In the genomic region with DNA sequence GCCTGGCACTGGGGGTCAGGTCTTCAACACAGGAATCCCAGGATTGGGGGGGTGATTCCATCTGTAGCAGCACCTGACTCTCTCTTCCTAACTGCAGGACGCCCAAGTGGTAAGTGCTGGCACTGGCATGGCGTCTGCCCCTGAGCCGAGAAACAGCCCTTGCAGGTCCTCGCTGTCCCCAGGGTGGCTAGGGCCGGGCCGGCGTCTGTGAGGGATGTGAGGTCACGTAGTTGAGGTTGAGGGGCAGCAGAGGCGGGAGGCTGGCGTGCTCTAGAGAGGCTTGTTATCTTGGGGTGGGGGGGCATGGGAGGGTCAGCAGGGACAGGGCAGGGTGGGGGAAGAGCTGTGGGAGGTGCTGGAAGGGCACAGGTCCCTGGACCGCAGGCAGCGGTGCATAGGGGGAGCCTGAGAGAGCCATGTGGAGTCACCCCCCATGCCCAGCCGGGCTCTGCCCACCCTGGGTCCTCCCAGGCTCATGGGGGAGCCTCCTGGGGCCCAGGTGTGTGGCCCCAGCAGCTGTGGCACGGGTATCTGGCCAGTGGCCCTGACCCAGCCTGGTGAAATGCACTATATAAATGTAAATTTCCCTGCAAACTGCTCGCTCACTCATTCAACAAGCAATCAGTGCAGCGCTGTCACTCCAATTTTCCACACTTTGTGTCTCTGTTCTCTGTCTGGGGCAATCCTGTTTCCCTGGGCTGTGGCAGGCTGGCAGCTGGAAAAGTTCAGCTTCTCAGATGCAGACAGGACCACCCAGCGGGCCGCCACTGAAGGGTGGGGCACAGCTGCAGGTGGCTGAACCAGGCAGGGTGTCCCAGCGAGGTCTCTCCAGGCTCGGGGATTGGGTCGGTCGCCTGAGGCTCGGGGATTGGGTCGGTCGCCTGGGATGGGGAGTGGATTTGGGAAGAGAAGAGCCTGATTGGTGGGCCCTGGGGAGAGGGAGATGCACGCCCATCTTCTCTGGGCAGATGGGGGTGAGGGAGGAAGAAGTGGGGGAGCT, we compare ENCODE assay signal across 1 cellular context.
TF ChIP-seq lines count a peak whose summit lies in the region.

No MANE protein-coding gene starts in this region.

TF ChIP-seq in SK-N-SH, 30 proteins besides CTCF, POLR2A, EP300 and RAD21 (continued from another document):
- TF ChIP-seq IRF3 (IDR thresholded peaks at IDR 0.05; ENCODE audit: low read depth, low read length) (no peak), TEAD4 (IDR thresholded peaks at IDR 0.05; ENCODE audit: borderline replicate concordance, insufficient read depth) (no peak), USF2 (IDR thresholded peaks at IDR 0.05; ENCODE audit: borderline replicate concordance, low read depth, low read length) (no peak), MEF2A (IDR thresholded peaks at IDR 0.05; ENCODE audit: borderline replicate concordance, low read depth) (no peak), JUND (IDR thresholded peaks at IDR 0.05) (no peak), RFX5 (IDR thresholded peaks at IDR 0.05; ENCODE audit: low read length) (no peak), REST (IDR thresholded peaks at IDR 0.05; ENCODE audit: low read depth, low read length) (no peak), ZBTB33 (IDR thresholded peaks at IDR 0.05; ENCODE audit: borderline replicate concordance, low read depth) (no peak)
